Comparison of ENCODE assay signal across 23 cellular contexts in the genomic region with DNA sequence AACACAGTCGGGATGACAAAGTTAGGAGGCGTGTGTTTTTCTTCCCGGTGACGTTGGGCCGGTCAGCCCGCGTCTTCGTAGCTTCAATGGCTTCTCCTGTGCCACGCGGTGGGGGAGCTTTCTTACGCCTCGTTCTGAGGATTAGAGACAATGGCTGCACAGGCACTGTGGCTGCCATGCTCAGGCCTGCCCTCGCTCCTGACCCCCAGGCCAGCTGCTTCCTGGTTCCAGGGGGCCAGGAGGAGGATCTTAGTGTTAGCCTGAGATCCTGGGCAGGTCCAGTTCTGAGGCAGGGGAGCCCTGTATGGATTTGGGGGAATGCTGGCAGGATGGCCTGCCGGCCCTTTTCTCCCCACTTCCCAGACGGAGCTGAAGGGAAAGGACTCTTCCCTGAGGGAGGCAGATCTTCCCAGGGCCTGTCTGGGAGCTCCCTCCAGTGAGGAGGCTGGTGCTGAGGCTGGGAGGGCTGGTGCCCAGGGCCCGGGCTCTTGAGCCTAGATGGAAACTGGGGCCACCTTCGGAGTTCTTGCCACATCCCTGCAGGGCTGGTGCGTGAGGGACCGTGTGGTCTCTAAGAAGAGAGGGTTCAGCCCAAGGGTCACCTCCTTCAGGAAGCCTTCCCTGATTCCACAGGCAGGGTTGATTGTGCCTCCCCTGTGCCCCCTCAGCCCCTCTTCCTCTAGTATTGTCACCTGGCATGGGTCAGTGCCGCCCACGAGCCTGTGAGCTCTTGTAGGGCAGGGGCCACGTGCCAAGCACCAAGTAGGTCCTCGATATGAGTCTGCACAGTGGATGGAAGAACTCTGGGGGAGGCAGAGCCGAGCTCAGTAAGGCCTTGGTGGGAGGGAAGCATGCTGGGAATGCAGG.
DNase-seq lines count a peak whose midpoint lies in the region; ATAC-seq and TF ChIP-seq lines count a peak whose summit lies in the region.
"Had no signal": no experiment of that assay in that cellular context is flagged by ENCODE, and none has a peak within 500 bp of the region (broad histone marks: within the 10 kb centered on the region; RNA-seq: fewer than 3 reads in every experiment).

No MANE protein-coding gene starts in this region.

- H3K4me2 ChIP-seq in OCI-LY7 (ENCODE audit: low read length): peak overlapping the region; percentile 97

- peaks cover 0 to 2% (median 0%) of the 10 kb centered on the region in 7 donors for H3K9me3 Mint-ChIP-seq in CD4-positive, CD25-positive, alpha-beta regulatory T cell
- peaks cover 6% of the 10 kb centered on the region for H3K9me3 Mint-ChIP-seq in stimulated activated memory B cell treated with anti-CD40 and anti-IgM and Interleukin-4, amounts not matched to agents 10 μg/mL and 1 μg/mL and 100 μg/mL, for 72 hours
- H3K9me3 Mint-ChIP-seq in Caco-2 (ENCODE audit: unreplicated experiment): peaks cover 10% of the 10 kb centered on the region

- no peaks in the 10 kb centered on the region for H3K9me3 ChIP-seq in CD4-positive, CD25-positive, alpha-beta regulatory T cell (ENCODE audit: control insufficient read depth in 2 of 2, low read length in 2 of 2)
- H3K9me3 ChIP-seq in OCI-LY7 (ENCODE audit: low read length) (no peaks in the 10 kb centered on the region), gastroesophageal sphincter (no peaks in the 10 kb centered on the region), Caco-2 (no peaks in the 10 kb centered on the region)
- H3K9me3 ChIP-seq: left lung, SJSA1, suprapubic skin had no signal

- H3K4me3 ChIP-seq in CD4-positive, CD25-positive, alpha-beta regulatory T cell (ENCODE audit: low read depth, low read length): no peak overlapping the region
- peak overlapping the region; percentile 31 for H3K4me3 ChIP-seq in OCI-LY7 (ENCODE audit: low read depth, low read length, poor library complexity, severe bottlenecking)
- H3K4me3 ChIP-seq in gastroesophageal sphincter: no peak overlapping the region
- H3K4me3 ChIP-seq in Caco-2 (ENCODE audit: low read depth, low read length): no peak overlapping the region
- H3K4me3 ChIP-seq: cardiac muscle cell, dorsolateral prefrontal cortex, left lung, SJSA1, suprapubic skin had no signal

- H3K27me3 Mint-ChIP-seq in CD4-positive, CD25-positive, alpha-beta regulatory T cell: no peaks in the 10 kb centered on the region
- H3K27me3 Mint-ChIP-seq in stimulated activated memory B cell treated with anti-CD40 and anti-IgM and Interleukin-4, amounts not matched to agents 10 μg/mL and 1 μg/mL and 100 μg/mL, for 72 hours: no peaks in the 10 kb centered on the region
- no peaks in the 10 kb centered on the region for H3K27me3 Mint-ChIP-seq in Caco-2 (ENCODE audit: insufficient read depth, unreplicated experiment)
- H3K27me3 Mint-ChIP-seq: progenitor cell of endocrine pancreas had no signal

- H3K79me2 ChIP-seq in OCI-LY7 (ENCODE audit: insufficient read depth, low read depth, low read length): no peaks in the 10 kb centered on the region; the same call in 1 of the 2 replicates

- intact Hi-C loops in OCI-LY7 (cut with micrococcal nuclease; ENCODE audit: unreplicated experiment) (loop anchor here (5.0 to 10.0 kb wide), 3 partner anchors 194 to 554 kb away; a partner anchor contains a TSS), Caco-2 (cut with micrococcal nuclease; ENCODE audit: unreplicated experiment) (no loop called here)

- TF ChIP-seq CTCF in OCI-LY7 (conservative IDR thresholded peaks at IDR 0.05; ENCODE audit: low read length) (no peak), gastroesophageal sphincter (IDR thresholded peaks at IDR 0.05) (no peak), Caco-2 (IDR thresholded peaks at IDR 0.05; ENCODE audit: insufficient read depth in 1 of 2, low read depth in 1 of 2, low read length in 1 of 2, severe bottlenecking in 1 of 2, unreplicated experiment in 1 of 2) (no peak)

- no peaks in the 10 kb centered on the region for H3K27me3 ChIP-seq in CD4-positive, CD25-positive, alpha-beta regulatory T cell (ENCODE audit: control insufficient read depth, insufficient read depth, low read length)
- no peaks in the 10 kb centered on the region for H3K27me3 ChIP-seq in gastroesophageal sphincter
- no peaks in the 10 kb centered on the region for H3K27me3 ChIP-seq in Caco-2 (replicated peaks; ENCODE audit: control insufficient read depth, insufficient read depth, low read length)
- H3K27me3 ChIP-seq: cardiac muscle cell, dorsolateral prefrontal cortex, left lung, SJSA1, suprapubic skin had no signal

- H3K4me1 Mint-ChIP-seq in CD4-positive, CD25-positive, alpha-beta regulatory T cell: peaks cover 11 to 78% (median 45%) of the 10 kb centered on the region in 4 donors
- H3K4me1 Mint-ChIP-seq in stimulated activated memory B cell treated with anti-CD40 and anti-IgM and Interleukin-4, amounts not matched to agents 10 μg/mL and 1 μg/mL and 100 μg/mL, for 72 hours: peaks cover 92% of the 10 kb centered on the region
- H3K4me1 Mint-ChIP-seq in Caco-2 (ENCODE audit: low read depth, unreplicated experiment): no peaks in the 10 kb centered on the region

- POLR2A ChIA-PET in OCI-LY7 (lab: Charles Lee): interaction anchor here (0.5 to 2.2 kb wide), 11 partner anchors 15 to 194 kb away, joined by 3 to 8 read pairs (median 3); a partner anchor contains a TSS
- POLR2A ChIA-PET in Caco-2 (lab: Charles Lee): interaction anchor here (0.8 kb wide), 1 partner anchor 18 kb away, joined by 3 read pairs; no protein-coding TSS in a partner anchor

- TF ChIP-seq POLR2A in gastroesophageal sphincter (IDR thresholded peaks at IDR 0.05): no peak

- H2AFZ ChIP-seq in OCI-LY7 (ENCODE audit: low read length): no peak overlapping the region; the same call in 1 of the 2 replicates

- BruUV-seq in OCI-LY7 (replicated peaks; lab: Mats Ljungman, UMichigan): no TSS peak
- BruUV-seq in Caco-2 (replicated peaks; lab: Mats Ljungman, UMichigan): no TSS peak

- peaks cover 51% of the 10 kb centered on the region for H3K4me1 ChIP-seq in CD4-positive, CD25-positive, alpha-beta regulatory T cell (ENCODE audit: control insufficient read depth, insufficient read depth, low read length, poor library complexity, severe bottlenecking)
- H3K4me1 ChIP-seq in OCI-LY7 (ENCODE audit: insufficient read depth, low read length, poor library complexity, severe bottlenecking) (peaks cover 78% of the 10 kb centered on the region), gastroesophageal sphincter (peaks cover 0 to 87% (median 39%) of the 10 kb centered on the region in 3 donors), Caco-2 (peaks cover 2% of the 10 kb centered on the region)

- H3K27ac ChIP-seq in CD4-positive, CD25-positive, alpha-beta regulatory T cell (ENCODE audit: insufficient read depth, low read length, poor library complexity, severe bottlenecking): no peak overlapping the region
- peak overlapping the region; percentile 34 for H3K27ac ChIP-seq in OCI-LY7 (ENCODE audit: low read depth, low read length, poor library complexity, severe bottlenecking)
- H3K27ac ChIP-seq in gastroesophageal sphincter: peak overlapping the region in 3 of 4 donors; percentile 7 to 85 (median 28)
- H3K27ac ChIP-seq: cardiac muscle cell, dorsolateral prefrontal cortex, left lung, SJSA1, suprapubic skin, VCaP had no signal

- no peaks in the 10 kb centered on the region for H4K20me1 ChIP-seq in OCI-LY7 (ENCODE audit: insufficient read depth, low read length)

- no peaks in the 10 kb centered on the region for H3K9me2 ChIP-seq in OCI-LY7 (ENCODE audit: insufficient read depth, low read length)

- H3K36me3 ChIP-seq in CD4-positive, CD25-positive, alpha-beta regulatory T cell (ENCODE audit: control insufficient read depth, insufficient read depth, low read length): no peaks in the 10 kb centered on the region
- H3K36me3 ChIP-seq in OCI-LY7 (ENCODE audit: insufficient read depth, low read length) (no peaks in the 10 kb centered on the region), gastroesophageal sphincter (no peaks in the 10 kb centered on the region), Caco-2 (ENCODE audit: control insufficient read depth, insufficient read depth, low read length) (no peaks in the 10 kb centered on the region)
- H3K36me3 ChIP-seq: cardiac muscle cell, left lung, SJSA1, suprapubic skin had no signal

- peaks cover 11% of the 10 kb centered on the region for H3K36me3 Mint-ChIP-seq in CD4-positive, CD25-positive, alpha-beta regulatory T cell
- H3K36me3 Mint-ChIP-seq in stimulated activated memory B cell treated with anti-CD40 and anti-IgM and Interleukin-4, amounts not matched to agents 10 μg/mL and 1 μg/mL and 100 μg/mL, for 72 hours: peaks cover 9% of the 10 kb centered on the region
- no peaks in the 10 kb centered on the region for H3K36me3 Mint-ChIP-seq in Caco-2 (ENCODE audit: insufficient read depth, unreplicated experiment)
- H3K36me3 Mint-ChIP-seq: activated CD4-positive, alpha-beta memory T cell treated with anti-CD3 and anti-CD28 coated beads for 36 hours had no signal

- no peak for TF ChIP-seq EP300 in gastroesophageal sphincter (IDR thresholded peaks at IDR 0.05)

- CTCF ChIA-PET in OCI-LY7 (lab: Charles Lee; ENCODE audit: unreplicated experiment) (interaction anchor here (0.6 to 1.9 kb wide), 5 partner anchors 13 to 278 kb away, joined by 3 to 6 read pairs (median 5); no protein-coding TSS in a partner anchor), Caco-2 (lab: Charles Lee) (interaction anchor here (0.6 kb wide), 1 partner anchor 297 kb away, joined by 6 read pairs; no protein-coding TSS in a partner anchor)

- WGBS in gastroesophageal sphincter (ENCODE audit: low coverage in 1 of 2), 2 donors: 100% methylated on average over 2 of the region's 24 CpGs; no CpG with 5 or more reads in 1 of the 2 donors

- ATAC-seq in CD4-positive, CD25-positive, alpha-beta regulatory T cell (ENCODE audit: low read depth in 2 of 2): no peak
- no peak for ATAC-seq in gastroesophageal sphincter
- ATAC-seq in stimulated activated memory B cell treated with anti-CD40 and anti-IgM and Interleukin-4, amounts not matched to agents 10 μg/mL and 1 μg/mL and 100 μg/mL, for 72 hours: no peak
- ATAC-seq in HG03196 (IDR thresholded peaks at IDR 0.05; ENCODE audit: unreplicated experiment): no peak
- ATAC-seq: left lung had no signal

- H3K27ac Mint-ChIP-seq in CD4-positive, CD25-positive, alpha-beta regulatory T cell: peak overlapping the region in 2 of 3 donors; percentile 7 to 15
- peak overlapping the region; percentile 98 for H3K27ac Mint-ChIP-seq in stimulated activated memory B cell treated with anti-CD40 and anti-IgM and Interleukin-4, amounts not matched to agents 10 μg/mL and 1 μg/mL and 100 μg/mL, for 72 hours
- H3K27ac Mint-ChIP-seq in Caco-2 (ENCODE audit: unreplicated experiment): no peak overlapping the region
- H3K27ac Mint-ChIP-seq: activated CD4-positive, alpha-beta memory T cell treated with anti-CD3 and anti-CD28 coated beads for 36 hours; progenitor cell of endocrine pancreas had no signal

- H3K4me3 Mint-ChIP-seq in CD4-positive, CD25-positive, alpha-beta regulatory T cell: peak overlapping the region in 1 of 4 donors; percentile 19
- peak overlapping the region; percentile 19 for H3K4me3 Mint-ChIP-seq in stimulated activated memory B cell treated with anti-CD40 and anti-IgM and Interleukin-4, amounts not matched to agents 10 μg/mL and 1 μg/mL and 100 μg/mL, for 72 hours
- no peak overlapping the region for H3K4me3 Mint-ChIP-seq in Caco-2 (ENCODE audit: unreplicated experiment)
- H3K4me3 Mint-ChIP-seq: activated CD4-positive, alpha-beta memory T cell treated with anti-CD3 and anti-CD28 coated beads for 36 hours had no signal

- no peak for DNase-seq in CD4-positive, CD25-positive, alpha-beta regulatory T cell
- no peak for DNase-seq in OCI-LY7 (ENCODE audit: low spot score)
- DNase-seq in Caco-2: no peak
- DNase-seq in T-helper 9 cell: no peak
- DNase-seq: activated CD4-positive, alpha-beta memory T cell treated with anti-CD3 and anti-CD28 coated beads for 36 hours; activated gamma-delta T cell; amniotic stem cell; DND-41; dorsolateral prefrontal cortex; left lung; NCI-H1092; NCI-H2029; NCI-H2227 treated with DMSO at 0.1 percent for 48 hours; NCI-H748 treated with DMSO at 0.1 percent for 48 hours; T-helper 2 cell had no signal
